7 cellular contexts compared by ENCODE assay signal in the genomic region with DNA sequence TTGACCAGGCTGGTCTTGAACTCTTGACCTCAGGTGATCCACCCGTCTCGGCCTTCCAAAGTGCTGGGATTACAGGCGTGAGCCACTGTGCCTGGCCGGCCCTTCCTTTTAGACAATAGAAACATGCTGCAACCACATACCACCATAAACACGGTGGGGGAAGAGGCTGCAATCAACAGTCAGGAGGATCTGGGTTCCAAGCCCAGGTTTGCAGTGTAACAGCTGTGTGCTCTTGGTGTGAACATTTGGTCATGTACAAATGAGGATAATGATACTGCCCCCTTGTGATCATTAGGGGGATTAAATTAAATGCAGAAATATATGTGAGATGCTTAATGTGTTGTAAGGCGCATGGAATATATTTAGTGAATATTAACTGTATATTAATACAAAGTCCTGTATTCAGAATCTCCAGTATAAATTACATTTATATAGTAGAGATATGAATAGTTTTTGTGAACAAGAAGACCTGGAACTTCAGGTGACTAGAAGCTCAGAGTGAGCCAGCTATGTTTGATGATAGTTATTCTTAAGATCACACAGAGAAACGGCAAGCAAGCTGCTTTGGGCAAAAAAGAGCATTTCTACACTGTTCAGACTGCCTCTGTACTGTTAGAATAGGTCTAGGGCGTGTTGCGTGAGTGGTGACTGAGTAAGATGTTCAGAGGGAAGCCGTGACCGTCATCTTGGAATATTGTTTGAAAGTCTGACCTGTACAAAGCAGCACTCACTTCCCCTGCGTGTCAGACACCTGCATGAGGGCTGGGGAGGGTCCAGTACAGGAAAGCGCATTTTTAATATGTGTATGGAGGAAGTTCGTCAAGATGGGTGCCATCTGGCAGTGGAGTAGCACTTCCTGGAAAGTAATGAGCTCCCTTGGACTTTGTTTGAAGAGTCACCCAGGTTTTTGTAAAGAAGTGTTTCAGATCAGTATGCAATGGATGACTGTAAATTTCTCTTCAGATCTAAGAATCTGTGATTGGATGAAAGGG.
DNase-seq lines count a peak whose midpoint lies in the region; ATAC-seq and TF ChIP-seq lines count a peak whose summit lies in the region.

No MANE protein-coding gene starts in this region.

- peak overlapping the region in 2 of 3 donors; percentile 51 to 62 for H3K27ac ChIP-seq in thyroid gland

- ATAC-seq in GM21381 (IDR thresholded peaks at IDR 0.05; ENCODE audit: unreplicated experiment) (peak; percentile 83), activated B cell treated with CpG ODN at 0.5 μM for 24 hours (ENCODE audit: low read depth) (peak; percentile 42)

- peaks cover 8% of the 10 kb centered on the region for H3K4me1 Mint-ChIP-seq in activated B cell treated with CpG ODN at 0.5 μM for 24 hours

- H3K36me3 Mint-ChIP-seq in activated B cell treated with CpG ODN at 0.5 μM for 24 hours (ENCODE audit: low read depth): no peaks in the 10 kb centered on the region

- DNase-seq in DMS53 (lab: John Stamatoyannopoulos, UW): peak; percentile 60
- DNase-seq in NCI-H1694 (lab: John Stamatoyannopoulos, UW): peak; percentile 17
- no peak for DNase-seq in activated B cell treated with CpG ODN at 0.5 μM for 24 hours
- DNase-seq in iPS-NIHi7 (ENCODE audit: extremely low spot score): peak; percentile 62
- DNase-seq in thyroid gland: peak in 1 of 2 donors; percentile 29
- DNase-seq in ecto neural progenitor cell (ENCODE audit: low spot score): no peak

- H3K9me3 Mint-ChIP-seq in activated B cell treated with CpG ODN at 0.5 μM for 24 hours: no peaks in the 10 kb centered on the region

- peaks cover 2% of the 10 kb centered on the region for H3K27me3 Mint-ChIP-seq in activated B cell treated with CpG ODN at 0.5 μM for 24 hours

- H3K36me3 ChIP-seq in thyroid gland: no peaks in the 10 kb centered on the region

- intact Hi-C loops in activated B cell treated with CpG ODN at 0.5 μM for 24 hours (cut with micrococcal nuclease) (loop anchor here (1.0 to 5.0 kb wide), 2 partner anchors 103 to 330 kb away; no protein-coding TSS in a partner anchor), thyroid gland (cut with DNase I) (no loop called here)

- no peak overlapping the region for H3K4me3 ChIP-seq in thyroid gland (replicated peaks in 1 of 3)

- no peak overlapping the region for H3K4me3 Mint-ChIP-seq in activated B cell treated with CpG ODN at 0.5 μM for 24 hours

- POLR2A ChIA-PET in activated B cell treated with CpG ODN at 0.5 μM for 24 hours (lab: Charles Lee): no interaction called here

- TF ChIP-seq CTCF in activated B cell treated with CpG ODN at 0.5 μM for 24 hours (IDR thresholded peaks at IDR 0.05) (peak; percentile 34), thyroid gland (IDR thresholded peaks at IDR 0.05) (peak in 5 of 6 experiments; percentile 15 to 59 (median 53))

- 76 to 82% methylated on average over 14 of the region's 14 CpGs for WGBS in thyroid gland, 2 donors

- H3K27me3 ChIP-seq in thyroid gland: no peaks in the 10 kb centered on the region

- no peak overlapping the region for H3K27ac Mint-ChIP-seq in activated B cell treated with CpG ODN at 0.5 μM for 24 hours

- CTCF ChIA-PET in activated B cell treated with CpG ODN at 0.5 μM for 24 hours (lab: Charles Lee): interaction anchor here (0.7 to 3.9 kb wide), 12 partner anchors 9 to 363 kb away, joined by 3 to 45 read pairs (median 4); no protein-coding TSS in a partner anchor

- TF ChIP-seq POLR2A in thyroid gland (IDR thresholded peaks at IDR 0.05): no peak

- H3K4me1 ChIP-seq in thyroid gland: peaks cover 57 to 76% of the 10 kb centered on the region in 2 donors

- H3K9me3 ChIP-seq in thyroid gland: no peaks in the 10 kb centered on the region

Comparison
In these comparisons a context has a peak if more than half of its experiments do, and no peak if none do; other contexts are left out.
1. DNase-seq: peak in DMS53 (single experiment), NCI-H1694 (single experiment) and iPS-NIHi7 (single experiment); none in activated B cell treated with CpG ODN at 0.5 μM for 24 hours (single experiment) and ecto neural progenitor cell (single experiment).